1 cellular context compared by ENCODE assay signal in genomic region chr19:15331419-15332310, GRCh38.
TF ChIP-seq lines count a peak whose summit lies in the region.

No MANE protein-coding gene starts in this region.

TF ChIP-seq in K562, 482 proteins besides CTCF, POLR2A, EP300 and RAD21 (continued from another document and continues in another):
- no peak for TF ChIP-seq NFE2L1 (tag; IDR thresholded peaks at IDR 0.05; ENCODE audit: borderline replicate concordance, low read depth)
- no peak for TF ChIP-seq ZNF830 (CRISPR knock-in tag; IDR thresholded peaks at IDR 0.05)
- TF ChIP-seq PRPF4 (IDR thresholded peaks at IDR 0.05; ENCODE audit: insufficient read depth, low read depth, low read length, poor library complexity, severe bottlenecking): no peak
- no peak for TF ChIP-seq TRIM24 (IDR thresholded peaks at IDR 0.05)
- no peak for TF ChIP-seq XRCC4 (IDR thresholded peaks at IDR 0.05; ENCODE audit: extremely low read depth, insufficient read depth, insufficient read length)
- no peak for TF ChIP-seq ZNF184 (CRISPR knock-in tag; IDR thresholded peaks at IDR 0.05)
- no peak for TF ChIP-seq WHSC1 (IDR thresholded peaks at IDR 0.05; ENCODE audit: low read length)
- no peak for TF ChIP-seq HMG20B (CRISPR knock-in tag; IDR thresholded peaks at IDR 0.05)
- TF ChIP-seq FOXM1 (IDR thresholded peaks at IDR 0.05; ENCODE audit: low read depth): no peak
- no peak; the same call in 1 of the 2 replicates for TF ChIP-seq FOXM1 (CRISPR knock-in tag; IDR thresholded peaks at IDR 0.05; ENCODE audit: low read depth)
- TF ChIP-seq GATA2 (CRISPR knock-in tag; IDR thresholded peaks at IDR 0.05): no peak
- no peak for TF ChIP-seq SMARCB1 (IDR thresholded peaks at IDR 0.05; ENCODE audit: insufficient read length, low read depth)
- no peak for TF ChIP-seq ZBTB40 (IDR thresholded peaks at IDR 0.05)
- TF ChIP-seq ZBTB40 (CRISPR knock-in tag; IDR thresholded peaks at IDR 0.05): no peak
- peak; percentile 55 for TF ChIP-seq TAF1 (IDR thresholded peaks at IDR 0.05; ENCODE audit: control insufficient read depth, extremely low read depth, insufficient read depth, low read length, severe bottlenecking)
- no peak for TF ChIP-seq CREBBP (IDR thresholded peaks at IDR 0.05; ENCODE audit: low read depth, low read length)
- no peak for TF ChIP-seq GTF2B (IDR thresholded peaks at IDR 0.05; ENCODE audit: extremely low read depth, insufficient read length)
- no peak for TF ChIP-seq ZNF518B (CRISPR knock-in tag; IDR thresholded peaks at IDR 0.05)
- TF ChIP-seq CHCHD3 (CRISPR knock-in tag; IDR thresholded peaks at IDR 0.05): no peak
- TF ChIP-seq KDM5B (IDR thresholded peaks at IDR 0.05; ENCODE audit: insufficient replicate concordance, low read depth, low read length): no peak
- TF ChIP-seq ZNF41 (CRISPR knock-in tag; conservative IDR thresholded peaks at IDR 0.05): no peak
- TF ChIP-seq EHMT2 (IDR thresholded peaks at IDR 0.05): no peak
- no peak for TF ChIP-seq NR3C1 (CRISPR knock-in tag; IDR thresholded peaks at IDR 0.05)
- TF ChIP-seq ZNF696 (CRISPR knock-in tag; conservative IDR thresholded peaks at IDR 0.05): no peak
- no peak for TF ChIP-seq JUND (IDR thresholded peaks at IDR 0.05; ENCODE audit: borderline replicate concordance, low read depth, low read length)
- no peak for TF ChIP-seq JUND (tag; IDR thresholded peaks at IDR 0.05; ENCODE audit: borderline replicate concordance, low read depth, low read length)
- no peak for TF ChIP-seq ZNF436 (CRISPR knock-in tag; IDR thresholded peaks at IDR 0.05)
- no peak for TF ChIP-seq TCF7L2 (IDR thresholded peaks at IDR 0.05; ENCODE audit: low read depth, low read length)
- TF ChIP-seq NEUROD1 (IDR thresholded peaks at IDR 0.05; ENCODE audit: borderline replicate concordance, low read depth, low read length, partially characterized antibody): no peak
- no peak for TF ChIP-seq ZBTB1 (CRISPR knock-in tag; IDR thresholded peaks at IDR 0.05; ENCODE audit: borderline replicate concordance, low read depth)
- no peak for TF ChIP-seq ZKSCAN1 (IDR thresholded peaks at IDR 0.05; ENCODE audit: low read depth, low read length)
- TF ChIP-seq ZBTB7A (IDR thresholded peaks at IDR 0.05; ENCODE audit: borderline replicate concordance, control insufficient read depth, low read depth, low read length): peak; percentile 62
- TF ChIP-seq ZBTB2 (IDR thresholded peaks at IDR 0.05): no peak
- TF ChIP-seq CTBP1 (IDR thresholded peaks at IDR 0.05; ENCODE audit: borderline replicate concordance): no peak
- 0 out of 2 replicates have a peak, but pooled peaks have one; percentile 24 for TF ChIP-seq ZBTB49 (CRISPR knock-in tag; IDR thresholded peaks at IDR 0.05; ENCODE audit: borderline replicate concordance)
- no peak for TF ChIP-seq SNRNP70 (optimal IDR thresholded peaks at IDR 0.05; ENCODE audit: low read depth, low read length)
- TF ChIP-seq MTA3 (IDR thresholded peaks at IDR 0.05; ENCODE audit: borderline replicate concordance): no peak; the same call in 1 of the 2 replicates
- no peak for TF ChIP-seq ZNF324 (CRISPR knock-in tag; IDR thresholded peaks at IDR 0.05)
- TF ChIP-seq SREBF1 (IDR thresholded peaks at IDR 0.05; ENCODE audit: borderline replicate concordance, low read depth, low read length): no peak
- peak; percentile 2 for TF ChIP-seq HMGN3 (IDR thresholded peaks at IDR 0.05; ENCODE audit: borderline replicate concordance, extremely low read depth, insufficient read length, low read depth, low read length)
- TF ChIP-seq ZNF232 (CRISPR knock-in tag; IDR thresholded peaks at IDR 0.05): no peak
- TF ChIP-seq HDAC2 (IDR thresholded peaks at IDR 0.05): no peak
- no peak for TF ChIP-seq ELK3 (CRISPR knock-in tag; IDR thresholded peaks at IDR 0.05)
- no peak for TF ChIP-seq CAMTA2 (CRISPR knock-in tag; conservative IDR thresholded peaks at IDR 0.05)
- no peak for TF ChIP-seq IRF1 (CRISPR knock-in tag; IDR thresholded peaks at IDR 0.05; ENCODE audit: borderline replicate concordance)
- TF ChIP-seq ZFP91 (CRISPR knock-in tag; IDR thresholded peaks at IDR 0.05): no peak
